In the genomic region with DNA sequence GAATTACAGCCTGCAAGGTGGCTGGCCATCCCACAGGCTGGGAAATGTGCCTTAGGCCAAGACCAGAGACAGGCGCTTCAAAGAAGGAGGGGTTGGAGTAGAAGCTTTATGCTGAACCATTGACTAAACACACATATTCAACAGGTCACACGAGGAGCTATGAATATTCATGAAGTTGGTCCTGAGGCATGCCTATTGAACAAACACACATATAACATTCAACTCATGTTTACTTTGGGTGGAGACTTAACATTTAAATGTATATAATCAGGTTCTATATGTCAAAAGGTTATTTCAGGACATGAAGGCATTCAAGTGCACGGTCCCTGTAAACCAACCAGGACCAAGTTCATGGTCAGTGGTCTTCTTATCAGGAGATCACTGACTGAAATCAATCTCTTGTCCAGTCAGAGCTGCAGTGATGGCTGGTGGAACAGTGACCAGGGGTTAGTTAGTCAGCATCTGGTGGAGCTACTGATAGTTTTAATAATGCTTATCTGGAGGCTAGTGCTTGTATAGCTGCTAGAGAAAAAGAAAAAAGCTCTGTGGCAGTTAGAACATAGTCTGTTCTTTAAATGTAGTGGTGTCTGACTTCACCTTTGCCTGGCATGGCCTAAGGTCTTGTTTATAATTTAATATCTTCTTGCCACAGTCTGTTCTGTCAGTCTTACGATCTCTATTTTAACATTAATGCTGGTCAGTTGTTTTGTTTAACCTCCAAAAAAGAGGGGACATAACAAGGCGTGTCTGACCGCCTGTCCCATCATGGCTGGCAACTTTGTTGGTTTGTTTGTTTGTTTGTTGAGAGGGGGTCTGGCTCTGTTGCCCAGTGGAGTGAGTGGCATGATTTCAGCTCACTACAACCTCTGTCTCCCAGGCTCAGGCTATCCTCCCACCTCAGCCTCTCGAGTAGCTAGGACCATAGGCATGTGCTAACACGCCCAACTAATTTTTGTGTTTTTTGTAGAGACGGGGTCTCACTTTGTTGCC, we compare ENCODE assay signal across 20 cellular contexts.
"Had no signal": no experiment of that assay in that cellular context is flagged by ENCODE, and none has a peak within 500 bp of the region (broad histone marks: within the 10 kb centered on the region; RNA-seq: fewer than 3 reads in every experiment).

No MANE protein-coding gene starts in this region.

- H3K36me3 ChIP-seq: lower lobe of right lung, sigmoid colon, WERI-Rb-1 had no signal

- H3K4me3 Mint-ChIP-seq: activated CD4-positive, alpha-beta memory T cell treated with anti-CD3 and anti-CD28 coated beads, Interleukin-2, amount 10 ng/mL, durations not matched to agents 7 days and 5 days; activated CD4-positive, alpha-beta T cell treated with anti-CD3 and anti-CD28 coated beads for 36 hours; activated T-cell treated with anti-CD3 and anti-CD28 coated beads, Interleukin-2, amount 50 U/mL, for 24 hours; mesothelial cell of epicardium; stimulated activated naive CD8-positive, alpha-beta T cell treated with anti-CD3 and anti-CD28 coated beads, Interleukin-15, amount 100 ng/mL, for 72 hours; T-cell; type B pancreatic cell had no signal

- H3K36me3 Mint-ChIP-seq: mesothelial cell of epicardium, T-cell, type B pancreatic cell had no signal

- DNase-seq: activated CD4-positive, alpha-beta memory T cell treated with anti-CD3 and anti-CD28 coated beads, Interleukin-2, amount 10 ng/mL, durations not matched to agents 7 days and 5 days; activated CD4-positive, alpha-beta T cell treated with anti-CD3 and anti-CD28 coated beads for 36 hours; activated effector memory CD4-positive, alpha-beta T cell treated with Interleukin-2 at 50 U/mL for 16 hours; activated naive CD4-positive, alpha-beta T cell treated with anti-CD3 and anti-CD28 coated beads, Interleukin-2, amount 50 U/mL, for 16 hours; activated T-cell treated with anti-CD3 and anti-CD28 coated beads, Interleukin-2, amount 50 U/mL, for 24 hours; cortex of kidney; effector CD4-positive, alpha-beta T cell; foreskin fibroblast; head of caudate nucleus; left cardiac atrium; lower lobe of right lung; psoas muscle; sigmoid colon; stimulated activated CD4-positive, alpha-beta T cell treated with anti-CD3 and anti-CD28 coated beads, Interleukin-1b, Interleukin-23, amount 100 ng/mL, for 48 hours; stimulated activated naive CD8-positive, alpha-beta T cell treated with anti-CD3 and anti-CD28 coated beads, Interleukin-15, amount 100 ng/mL, for 72 hours; T-cell; T-helper 9 cell; WERI-Rb-1 had no signal

- H3K9me3 Mint-ChIP-seq: activated CD4-positive, alpha-beta memory T cell treated with anti-CD3 and anti-CD28 coated beads, Interleukin-2, amount 10 ng/mL, durations not matched to agents 7 days and 5 days; activated T-cell treated with anti-CD3 and anti-CD28 coated beads, Interleukin-2, amount 50 U/mL, for 24 hours; mesothelial cell of epicardium; stimulated activated naive CD8-positive, alpha-beta T cell treated with anti-CD3 and anti-CD28 coated beads, Interleukin-15, amount 100 ng/mL, for 72 hours; T-cell; type B pancreatic cell had no signal

- H3K4me3 ChIP-seq: lower lobe of right lung, psoas muscle, sigmoid colon had no signal

- ATAC-seq: activated CD4-positive, alpha-beta T cell treated with anti-CD3 and anti-CD28 coated beads for 36 hours; left cardiac atrium; psoas muscle; stimulated activated naive CD8-positive, alpha-beta T cell treated with anti-CD3 and anti-CD28 coated beads, Interleukin-15, amount 100 ng/mL, for 72 hours; T-cell had no signal

- H3K27ac ChIP-seq: lower lobe of right lung, psoas muscle, sigmoid colon, WERI-Rb-1 had no signal

- H3K9me3 ChIP-seq: lower lobe of right lung, psoas muscle, sigmoid colon had no signal

- H3K27me3 Mint-ChIP-seq: activated CD4-positive, alpha-beta T cell treated with anti-CD3 and anti-CD28 coated beads for 36 hours; type B pancreatic cell had no signal

- H3K27ac Mint-ChIP-seq: activated CD4-positive, alpha-beta memory T cell treated with anti-CD3 and anti-CD28 coated beads, Interleukin-2, amount 10 ng/mL, durations not matched to agents 7 days and 5 days; activated CD4-positive, alpha-beta T cell treated with anti-CD3 and anti-CD28 coated beads for 36 hours; activated T-cell treated with anti-CD3 and anti-CD28 coated beads, Interleukin-2, amount 50 U/mL, for 24 hours; mesothelial cell of epicardium; stimulated activated naive CD8-positive, alpha-beta T cell treated with anti-CD3 and anti-CD28 coated beads, Interleukin-15, amount 100 ng/mL, for 72 hours; T-cell; type B pancreatic cell had no signal

- H3K27me3 ChIP-seq: sigmoid colon had no signal
